8 cellular contexts compared by ENCODE assay signal in the genomic region with DNA sequence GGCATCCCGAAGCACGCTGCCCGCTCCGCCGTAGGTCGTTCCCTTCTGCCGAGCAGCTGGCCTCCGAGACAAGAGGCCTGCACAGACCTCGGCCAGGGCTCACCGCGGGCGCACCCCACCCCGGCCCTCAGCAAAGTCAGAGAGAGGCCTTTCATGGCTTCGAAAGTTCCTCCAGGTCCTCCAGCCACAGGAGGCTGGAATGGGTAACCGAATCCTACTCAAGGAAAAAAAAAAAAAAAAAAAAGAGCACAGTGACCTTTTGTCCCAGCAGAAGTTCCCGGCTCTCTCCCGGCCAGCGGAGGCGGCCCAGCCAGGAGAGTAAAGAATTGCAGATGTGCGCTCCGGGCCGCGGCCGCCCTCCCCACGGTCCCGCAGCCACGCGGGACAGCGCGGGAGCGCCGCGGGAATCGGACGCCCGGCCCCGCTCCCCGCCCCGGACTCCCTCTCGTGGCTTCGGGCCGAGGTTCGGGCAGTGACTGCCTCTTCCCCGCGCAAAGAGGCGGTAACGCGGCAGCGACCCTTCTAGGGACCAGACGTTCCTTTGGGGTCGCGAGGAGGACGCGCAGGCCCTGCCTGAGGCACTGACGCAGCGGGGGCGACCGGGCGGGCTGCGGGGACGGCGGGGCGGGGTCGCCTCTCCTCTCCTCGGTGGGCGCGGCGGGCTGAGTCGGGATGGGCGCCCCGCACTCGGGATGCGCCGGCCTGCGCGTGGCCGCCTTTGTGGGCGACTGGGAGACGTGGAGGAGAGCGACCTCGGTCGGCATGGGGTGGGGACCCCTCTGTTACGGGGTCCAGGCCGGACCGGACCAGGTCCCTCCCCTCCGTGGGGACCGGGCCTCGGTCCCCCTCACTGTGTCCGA. TPM values are rescaled to one million over a fixed set of nuclear protein-coding genes. Genes with fewer than 3 reads are reported as not detected.
DNase-seq lines count a peak whose midpoint lies in the region; ATAC-seq and TF ChIP-seq lines count a peak whose summit lies in the region.

No MANE protein-coding gene starts in this region.

- peak overlapping the region; percentile 51 for H3K4me3 Mint-ChIP-seq in activated CD4-positive, alpha-beta T cell treated with anti-CD3 and anti-CD28 coated beads, Interleukin-2, amount 10 ng/mL, durations not matched to agents 7 days and 5 days
- peak overlapping the region; percentile 72 for H3K4me3 Mint-ChIP-seq in stimulated activated effector memory CD8-positive, alpha-beta T cell treated with anti-CD3 and anti-CD28 coated beads, Interleukin-12 subunit alpha, Interleukin-12 subunit beta, amount 100 ng/mL, for 72 hours

- POLR2A ChIA-PET in activated CD4-positive, alpha-beta T cell treated with anti-CD3 and anti-CD28 coated beads, Interleukin-2, amount 10 ng/mL, durations not matched to agents 7 days and 5 days (lab: Charles Lee) = no interaction called here

- no peak for TF ChIP-seq POLR2A in adrenal gland (IDR thresholded peaks at IDR 0.05)

- DNase-seq in activated CD4-positive, alpha-beta T cell treated with anti-CD3 and anti-CD28 coated beads, Interleukin-2, amount 10 ng/mL, durations not matched to agents 7 days and 5 days = no peak
- DNase-seq in activated CD4-positive, alpha-beta T cell treated with anti-CD3 and anti-CD28 coated beads for 4 hours = no peak
- DNase-seq in adrenal gland (peak in 6 of 7 donors; percentile 47 to 58 (median 51)), NCI-H1694 (lab: John Stamatoyannopoulos, UW) (no peak), DMS114 treated with DMSO at 0.1 percent for 48 hours (lab: John Stamatoyannopoulos, UW; ENCODE audit: unreplicated experiment) (no peak)
- DNase-seq in stimulated activated effector memory CD8-positive, alpha-beta T cell treated with anti-CD3 and anti-CD28 coated beads, Interleukin-12 subunit alpha, Interleukin-12 subunit beta, amount 100 ng/mL, for 72 hours (ENCODE audit: low spot score in 2 of 2) = no peak
- DNase-seq in activated effector memory CD4-positive, alpha-beta T cell treated with anti-CD3 and anti-CD28 coated beads, Interleukin-2, amount 50 U/mL, for 16 hours = no peak

- intact Hi-C loops in adrenal gland (cut with DNase I) = no loop called here

- H3K27me3 ChIP-seq in adrenal gland = no peaks in the 10 kb centered on the region

- TF ChIP-seq CTCF in adrenal gland (IDR thresholded peaks at IDR 0.05) = peak in 1 of 6 experiments; percentile 25

- H3K9me3 ChIP-seq in adrenal gland (replicated peaks in 1 of 3) = no peaks in the 10 kb centered on the region
- no peaks in the 10 kb centered on the region for H3K9me3 ChIP-seq in iPS-18c (ENCODE audit: control insufficient read depth, insufficient read depth, low read length)

- CTCF ChIA-PET in activated CD4-positive, alpha-beta T cell treated with anti-CD3 and anti-CD28 coated beads, Interleukin-2, amount 10 ng/mL, durations not matched to agents 7 days and 5 days (lab: Charles Lee) = no interaction called here

- H3K36me3 Mint-ChIP-seq in activated CD4-positive, alpha-beta T cell treated with anti-CD3 and anti-CD28 coated beads, Interleukin-2, amount 10 ng/mL, durations not matched to agents 7 days and 5 days (ENCODE audit: low read depth) = peaks cover 1% of the 10 kb centered on the region
- no peaks in the 10 kb centered on the region for H3K36me3 Mint-ChIP-seq in stimulated activated effector memory CD8-positive, alpha-beta T cell treated with anti-CD3 and anti-CD28 coated beads, Interleukin-12 subunit alpha, Interleukin-12 subunit beta, amount 100 ng/mL, for 72 hours

- peaks cover 5 to 17% of the 10 kb centered on the region in 2 donors for H3K4me1 ChIP-seq in adrenal gland (replicated peaks in 1 of 2)

- no peaks in the 10 kb centered on the region for H3K36me3 ChIP-seq in adrenal gland (replicated peaks in 1 of 2)

- H3K9me3 Mint-ChIP-seq in activated CD4-positive, alpha-beta T cell treated with anti-CD3 and anti-CD28 coated beads, Interleukin-2, amount 10 ng/mL, durations not matched to agents 7 days and 5 days = no peaks in the 10 kb centered on the region
- no peaks in the 10 kb centered on the region for H3K9me3 Mint-ChIP-seq in stimulated activated effector memory CD8-positive, alpha-beta T cell treated with anti-CD3 and anti-CD28 coated beads, Interleukin-12 subunit alpha, Interleukin-12 subunit beta, amount 100 ng/mL, for 72 hours

- peaks cover 53% of the 10 kb centered on the region for H3K27me3 Mint-ChIP-seq in activated CD4-positive, alpha-beta T cell treated with anti-CD3 and anti-CD28 coated beads, Interleukin-2, amount 10 ng/mL, durations not matched to agents 7 days and 5 days

- H3K27ac Mint-ChIP-seq in activated CD4-positive, alpha-beta T cell treated with anti-CD3 and anti-CD28 coated beads, Interleukin-2, amount 10 ng/mL, durations not matched to agents 7 days and 5 days = no peak overlapping the region
- no peak overlapping the region for H3K27ac Mint-ChIP-seq in stimulated activated effector memory CD8-positive, alpha-beta T cell treated with anti-CD3 and anti-CD28 coated beads, Interleukin-12 subunit alpha, Interleukin-12 subunit beta, amount 100 ng/mL, for 72 hours

- peak overlapping the region in 4 of 5 donors; percentile 24 to 77 (median 52) for H3K27ac ChIP-seq in adrenal gland

- WGBS in adrenal gland, 4 donors = 11 to 47% (median 21%) methylated on average over 22 to 89 of the region's 89 CpGs

- H3K4me3 ChIP-seq in adrenal gland (peak overlapping the region in 2 of 4 donors; percentile 32 to 62), iPS-18c (ENCODE audit: insufficient read depth, low read depth, low read length) (peak overlapping the region; percentile 87)

- ATAC-seq in stimulated activated effector memory CD8-positive, alpha-beta T cell treated with anti-CD3 and anti-CD28 coated beads, Interleukin-12 subunit alpha, Interleukin-12 subunit beta, amount 100 ng/mL, for 72 hours = no peak

- H3K4me1 Mint-ChIP-seq in activated CD4-positive, alpha-beta T cell treated with anti-CD3 and anti-CD28 coated beads, Interleukin-2, amount 10 ng/mL, durations not matched to agents 7 days and 5 days = peaks cover 4% of the 10 kb centered on the region
- peaks cover 5% of the 10 kb centered on the region for H3K4me1 Mint-ChIP-seq in stimulated activated effector memory CD8-positive, alpha-beta T cell treated with anti-CD3 and anti-CD28 coated beads, Interleukin-12 subunit alpha, Interleukin-12 subunit beta, amount 100 ng/mL, for 72 hours

RNA-seq across cellular contexts. Expression of gene GFPT2, which starts 0.8 kb away (rescaled TPM):
- total RNA-seq in activated CD4-positive, alpha-beta T cell treated with anti-CD3 and anti-CD28 coated beads, Interleukin-2, amount 10 ng/mL, durations not matched to agents 7 days and 5 days = under 1 TPM in 1 of 2 experiments, not detected in 1; 0.12 TPM
- 10 to 100 TPM in 4 of 8 donors, 1 to 10 TPM in 4; 5.8 to 20.1 (median 10.1) TPM for total RNA-seq in adrenal gland
- polyA plus RNA-seq in adrenal gland = 10 to 100 TPM in 1 of 3 donors, 1 to 10 TPM in 2; 4.6 to 18.3 (median 6.8) TPM

Comparison
In these comparisons a context has a peak if more than half of its experiments do, and no peak if none do; other contexts are left out.
1. DNase-seq: peak in adrenal gland (6 of 7); none in activated CD4-positive, alpha-beta T cell treated with anti-CD3 and anti-CD28 coated beads, Interleukin-2, amount 10 ng/mL, durations not matched to agents 7 days and 5 days (single experiment), activated CD4-positive, alpha-beta T cell treated with anti-CD3 and anti-CD28 coated beads for 4 hours (0 of 2), stimulated activated effector memory CD8-positive, alpha-beta T cell treated with anti-CD3 and anti-CD28 coated beads, Interleukin-12 subunit alpha, Interleukin-12 subunit beta, amount 100 ng/mL, for 72 hours (0 of 2), NCI-H1694 (single experiment), DMS114 treated with DMSO at 0.1 percent for 48 hours (single experiment) and activated effector memory CD4-positive, alpha-beta T cell treated with anti-CD3 and anti-CD28 coated beads, Interleukin-2, amount 50 U/mL, for 16 hours (single experiment).
2. RNA of gene GFPT2, which starts 0.8 kb away (total RNA-seq): 5.8 to 20.1 TPM in adrenal gland; 0.12 TPM in activated CD4-positive, alpha-beta T cell treated with anti-CD3 and anti-CD28 coated beads, Interleukin-2, amount 10 ng/mL, durations not matched to agents 7 days and 5 days; every median in the first group is over 4 times any median in the second.